Comparison of ENCODE assay signal across 17 cellular contexts in genomic region chr9:11931109-11931508, GRCh38.
DNase-seq lines count a peak whose midpoint lies in the region; TF ChIP-seq lines count a peak whose summit lies in the region.
"Had no signal": no experiment of that assay in that cellular context is flagged by ENCODE, and none has a peak within 500 bp of the region (broad histone marks: within the 10 kb centered on the region; RNA-seq: fewer than 3 reads in every experiment).

No MANE protein-coding gene starts in this region.

- TF ChIP-seq POLR2A in breast epithelium (IDR thresholded peaks at IDR 0.05) = no peak

- no peaks in the 10 kb centered on the region for H3K9me3 Mint-ChIP-seq in MCF 10A (ENCODE audit: unreplicated experiment)

- H3K27ac Mint-ChIP-seq in MCF 10A (ENCODE audit: low read depth, unreplicated experiment) = peak overlapping the region; percentile 32
- H3K27ac Mint-ChIP-seq: HFFc6 had no signal

- H3K4me3 Mint-ChIP-seq in MCF 10A (ENCODE audit: unreplicated experiment) = no peak overlapping the region
- H3K4me3 Mint-ChIP-seq: HFFc6 had no signal

- TF ChIP-seq CTCF in MCF 10A (IDR thresholded peaks at IDR 0.05; ENCODE audit: unreplicated experiment) (no peak), breast epithelium (IDR thresholded peaks at IDR 0.05) (no peak), fibroblast of mammary gland (conservative IDR thresholded peaks at IDR 0.05; ENCODE audit: control insufficient read depth, insufficient read depth, low read depth, low read length) (no peak), WERI-Rb-1 (IDR thresholded peaks at IDR 0.05; ENCODE audit: low read depth, low read length) (no peak)

- intact Hi-C loops in MCF 10A (cut with micrococcal nuclease) = no loop called here
- intact Hi-C loops in breast epithelium (cut with DNase I; ENCODE audit: low total_unique reads) = loop anchor here (10.0 kb wide), 1 partner anchor 1094 kb away; no protein-coding TSS in a partner anchor

- H3K4me1 ChIP-seq in breast epithelium (no peaks in the 10 kb centered on the region), adipocyte (ENCODE audit: control insufficient read depth, insufficient read depth, low read length) (peaks cover 24% of the 10 kb centered on the region)
- H3K4me1 ChIP-seq: Peyer's patch had no signal

- no TSS peak for BruUV-seq in MCF 10A (replicated peaks; lab: Mats Ljungman, UMichigan)

- H3K27me3 ChIP-seq in breast epithelium (no peaks in the 10 kb centered on the region), adipocyte (replicated peaks; ENCODE audit: control insufficient read depth, insufficient read depth, low read length) (no peaks in the 10 kb centered on the region), WERI-Rb-1 (ENCODE audit: insufficient read depth, low read depth, severe bottlenecking) (no peaks in the 10 kb centered on the region)
- H3K27me3 ChIP-seq: Peyer's patch had no signal

- CTCF ChIA-PET in MCF 10A (lab: Yijun Ruan, JAX) = no interaction called here

- H3K4me1 Mint-ChIP-seq in MCF 10A (ENCODE audit: insufficient read depth, unreplicated experiment) = peaks cover 9% of the 10 kb centered on the region

- H3K9me3 ChIP-seq in breast epithelium (peaks cover 0 to 5% of the 10 kb centered on the region in 2 donors), adipocyte (ENCODE audit: control insufficient read depth, low read length) (no peaks in the 10 kb centered on the region), WERI-Rb-1 (ENCODE audit: severe bottlenecking) (no peaks in the 10 kb centered on the region)
- H3K9me3 ChIP-seq: Peyer's patch had no signal

- DNase-seq in MCF 10A (ENCODE audit: unreplicated experiment) (peak; percentile 34), breast epithelium (ENCODE audit: low spot score in 2 of 2) (no peak), adipocyte (ENCODE audit: low read depth) (peak; percentile 1), fibroblast of mammary gland (ENCODE audit: low read depth) (peak; percentile 77), mesenteric fat pad (ENCODE audit: low spot score) (no peak), NCI-H1048 (lab: John Stamatoyannopoulos, UW) (no peak), WERI-Rb-1 (no peak)
- no peak for DNase-seq in activated naive CD4-positive, alpha-beta T cell treated with Interleukin-2 at 50 U/mL for 16 hours
- DNase-seq: 8988T, GOT3, HFFc6, NCI-H1930, NCI-H2171, NCI-H774, Peyer's patch had no signal

- H3K9ac ChIP-seq in adipocyte (ENCODE audit: low read length) = no peak overlapping the region

- H3K27me3 Mint-ChIP-seq in MCF 10A (ENCODE audit: insufficient read depth, unreplicated experiment) = no peaks in the 10 kb centered on the region

- H3K4me3 ChIP-seq in breast epithelium (no peak overlapping the region), adipocyte (ENCODE audit: low read length) (no peak overlapping the region), fibroblast of mammary gland (ENCODE audit: control insufficient read depth, low read depth, low read length) (no peak overlapping the region), WERI-Rb-1 (ENCODE audit: low read depth, low read length) (no peak overlapping the region)
- H3K4me3 ChIP-seq: Peyer's patch had no signal

- H3K27ac ChIP-seq in breast epithelium = no peak overlapping the region
- H3K27ac ChIP-seq in WERI-Rb-1 = no peak overlapping the region
- H3K27ac ChIP-seq: C4-2B, HL-60, Peyer's patch had no signal

- H3K36me3 ChIP-seq in breast epithelium (no peaks in the 10 kb centered on the region), adipocyte (ENCODE audit: control insufficient read depth, insufficient read depth, low read length, severe bottlenecking) (no peaks in the 10 kb centered on the region), WERI-Rb-1 (no peaks in the 10 kb centered on the region)
- H3K36me3 ChIP-seq: Peyer's patch had no signal

- no peaks in the 10 kb centered on the region for H3K36me3 Mint-ChIP-seq in MCF 10A (ENCODE audit: insufficient read depth, unreplicated experiment)

- POLR2A ChIA-PET in MCF 10A (lab: Yijun Ruan, JAX) = interaction anchor here (0.9 kb wide), 1 partner anchor 10 kb away, joined by 3 read pairs; no protein-coding TSS in a partner anchor

Comparison
In these comparisons a context has a peak if more than half of its experiments do, and no peak if none do; other contexts are left out.
1. DNase-seq: peak in MCF 10A (single experiment), adipocyte (single experiment) and fibroblast of mammary gland (single experiment); none in breast epithelium (0 of 2), mesenteric fat pad (single experiment), NCI-H1048 (single experiment), WERI-Rb-1 (single experiment) and activated naive CD4-positive, alpha-beta T cell treated with Interleukin-2 at 50 U/mL for 16 hours (single experiment).